1 cellular context compared by ENCODE assay signal in the genomic region with DNA sequence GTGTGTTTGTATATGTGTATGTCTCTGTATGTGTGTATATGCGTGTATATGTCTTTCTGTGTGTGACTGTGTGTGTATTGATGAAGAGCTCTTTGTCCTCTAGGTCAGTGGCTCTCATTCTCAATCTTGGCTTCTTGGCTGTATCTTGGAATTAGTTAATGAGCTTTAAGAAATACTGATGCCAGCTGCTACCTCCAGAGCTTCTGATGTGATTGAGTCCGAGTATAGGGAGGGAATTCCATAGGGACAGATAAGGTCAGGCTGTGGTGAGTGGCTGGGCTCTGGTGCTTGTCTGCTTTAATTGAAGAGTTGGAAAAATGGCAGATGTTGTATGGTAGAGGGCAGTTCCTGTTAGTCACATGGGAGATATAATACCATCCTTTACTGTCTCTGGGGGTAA.
TF ChIP-seq lines count a peak whose summit lies in the region.

No MANE protein-coding gene starts in this region.

TF ChIP-seq in SK-N-SH, 30 proteins besides CTCF, POLR2A, EP300 and RAD21 (continued from another document):
- TF ChIP-seq, protein P1, sequence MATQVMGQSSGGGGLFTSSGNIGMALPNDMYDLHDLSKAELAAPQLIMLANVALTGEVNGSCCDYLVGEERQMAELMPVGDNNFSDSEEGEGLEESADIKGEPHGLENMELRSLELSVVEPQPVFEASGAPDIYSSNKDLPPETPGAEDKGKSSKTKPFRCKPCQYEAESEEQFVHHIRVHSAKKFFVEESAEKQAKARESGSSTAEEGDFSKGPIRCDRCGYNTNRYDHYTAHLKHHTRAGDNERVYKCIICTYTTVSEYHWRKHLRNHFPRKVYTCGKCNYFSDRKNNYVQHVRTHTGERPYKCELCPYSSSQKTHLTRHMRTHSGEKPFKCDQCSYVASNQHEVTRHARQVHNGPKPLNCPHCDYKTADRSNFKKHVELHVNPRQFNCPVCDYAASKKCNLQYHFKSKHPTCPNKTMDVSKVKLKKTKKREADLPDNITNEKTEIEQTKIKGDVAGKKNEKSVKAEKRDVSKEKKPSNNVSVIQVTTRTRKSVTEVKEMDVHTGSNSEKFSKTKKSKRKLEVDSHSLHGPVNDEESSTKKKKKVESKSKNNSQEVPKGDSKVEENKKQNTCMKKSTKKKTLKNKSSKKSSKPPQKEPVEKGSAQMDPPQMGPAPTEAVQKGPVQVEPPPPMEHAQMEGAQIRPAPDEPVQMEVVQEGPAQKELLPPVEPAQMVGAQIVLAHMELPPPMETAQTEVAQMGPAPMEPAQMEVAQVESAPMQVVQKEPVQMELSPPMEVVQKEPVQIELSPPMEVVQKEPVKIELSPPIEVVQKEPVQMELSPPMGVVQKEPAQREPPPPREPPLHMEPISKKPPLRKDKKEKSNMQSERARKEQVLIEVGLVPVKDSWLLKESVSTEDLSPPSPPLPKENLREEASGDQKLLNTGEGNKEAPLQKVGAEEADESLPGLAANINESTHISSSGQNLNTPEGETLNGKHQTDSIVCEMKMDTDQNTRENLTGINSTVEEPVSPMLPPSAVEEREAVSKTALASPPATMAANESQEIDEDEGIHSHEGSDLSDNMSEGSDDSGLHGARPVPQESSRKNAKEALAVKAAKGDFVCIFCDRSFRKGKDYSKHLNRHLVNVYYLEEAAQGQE (IDR thresholded peaks at IDR 0.05; ENCODE audit: low read depth, low read length) = no peak
- TF ChIP-seq ELF1 (IDR thresholded peaks at IDR 0.05) (no peak), TAF1 (IDR thresholded peaks at IDR 0.05; ENCODE audit: borderline replicate concordance, low read depth, low read length) (no peak), JUND (IDR thresholded peaks at IDR 0.05) (no peak)
- TF ChIP-seq, protein P2, sequence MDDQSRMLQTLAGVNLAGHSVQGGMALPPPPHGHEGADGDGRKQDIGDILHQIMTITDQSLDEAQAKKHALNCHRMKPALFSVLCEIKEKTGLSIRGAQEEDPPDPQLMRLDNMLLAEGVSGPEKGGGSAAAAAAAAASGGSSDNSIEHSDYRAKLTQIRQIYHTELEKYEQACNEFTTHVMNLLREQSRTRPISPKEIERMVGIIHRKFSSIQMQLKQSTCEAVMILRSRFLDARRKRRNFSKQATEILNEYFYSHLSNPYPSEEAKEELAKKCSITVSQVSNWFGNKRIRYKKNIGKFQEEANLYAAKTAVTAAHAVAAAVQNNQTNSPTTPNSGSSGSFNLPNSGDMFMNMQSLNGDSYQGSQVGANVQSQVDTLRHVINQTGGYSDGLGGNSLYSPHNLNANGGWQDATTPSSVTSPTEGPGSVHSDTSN (IDR thresholded peaks at IDR 0.05) = peak; percentile 13; the same call in 1 of the 2 replicates
TF ChIP-seq in SK-N-SH: peak in this region for 2.
